Comparison of ENCODE assay signal across 19 cellular contexts in genomic region chr5:157088342-157088990, GRCh38. TPM values are rescaled to one million over a fixed set of nuclear protein-coding genes. Genes with fewer than 3 reads are reported as not detected.
DNase-seq lines count a peak whose midpoint lies in the region; ATAC-seq and TF ChIP-seq lines count a peak whose summit lies in the region.
"Had no signal": no experiment of that assay in that cellular context is flagged by ENCODE, and none has a peak within 500 bp of the region (broad histone marks: within the 10 kb centered on the region; RNA-seq: fewer than 3 reads in every experiment).

No MANE protein-coding gene starts in this region.

- TF ChIP-seq CTCF in esophagus squamous epithelium (IDR thresholded peaks at IDR 0.05) = no peak

- no peaks in the 10 kb centered on the region for H3K36me3 ChIP-seq in esophagus squamous epithelium
- H3K36me3 ChIP-seq: BLaER1, thoracic aorta had no signal

- ATAC-seq in GM18868 (IDR thresholded peaks at IDR 0.05; ENCODE audit: unreplicated experiment) (peak; percentile 75), GM21526 (IDR thresholded peaks at IDR 0.05; ENCODE audit: low FRiP score, unreplicated experiment) (peak; percentile 75), HG03066 (IDR thresholded peaks at IDR 0.05; ENCODE audit: low read depth, unreplicated experiment) (peak; percentile 71), left colon (peak; percentile 71)
- ATAC-seq: activated naive CD4-positive, alpha-beta T cell treated with anti-CD3 and anti-CD28 coated beads, Interleukin-2, amount 50 U/mL, for 72 hours; heart right ventricle had no signal

- H3K4me1 ChIP-seq in esophagus squamous epithelium = no peaks in the 10 kb centered on the region
- H3K4me1 ChIP-seq: BLaER1, heart right ventricle had no signal

- DNase-seq in left colon = no peak
- DNase-seq in iPS-NIHi7 (ENCODE audit: extremely low spot score) = no peak
- DNase-seq in AG08396 (ENCODE audit: low spot score) = no peak
- no peak for DNase-seq in esophagus squamous epithelium (lab: John Stamatoyannopoulos, UW)
- no peak for DNase-seq in NCI-H2107 (lab: John Stamatoyannopoulos, UW)
- DNase-seq: central memory CD4-positive, alpha-beta T cell; heart right ventricle; NCI-H1417; NCI-H526 treated with DMSO at 0.1 percent for 48 hours; small intestine had no signal

- intact Hi-C loops in left colon (cut with DNase I, micrococcal nuclease) = no loop called here
- intact Hi-C loops in esophagus squamous epithelium (cut with DNase I) = no loop called here

- no peaks in the 10 kb centered on the region for H3K9me3 ChIP-seq in esophagus squamous epithelium
- H3K9me3 ChIP-seq: BLaER1, heart right ventricle, thoracic aorta had no signal

- H3K27me3 ChIP-seq in esophagus squamous epithelium = no peaks in the 10 kb centered on the region
- H3K27me3 ChIP-seq: BLaER1, heart right ventricle had no signal

- H3K4me3 ChIP-seq in esophagus squamous epithelium = no peak overlapping the region
- H3K4me3 ChIP-seq: BLaER1, heart right ventricle, thoracic aorta had no signal

- no peak overlapping the region for H3K27ac ChIP-seq in esophagus squamous epithelium
- H3K27ac ChIP-seq: BLaER1, heart right ventricle, RWPE1, thoracic aorta had no signal

- no peak for TF ChIP-seq POLR2A in esophagus squamous epithelium (IDR thresholded peaks at IDR 0.05)

- 46 to 49% methylated on average over 2 to 3 of the region's 3 CpGs for WGBS in esophagus squamous epithelium, 2 donors

RNA-seq across cellular contexts. Expression of gene HAVCR2, which starts 20.4 kb away (rescaled TPM):
- 1 to 10 TPM; 1.3 to 4.9 TPM for total RNA-seq in left colon
- 1 to 10 TPM in 3 of 4 donors, under 1 TPM in 1; 0.45 to 5.3 (median 3.5) TPM for total RNA-seq in esophagus squamous epithelium

RNA-seq across cellular contexts. Expression of gene HAVCR1, which starts 29.6 kb away (rescaled TPM):
- 10 to 100 TPM in 1 of 2 donors, 1 to 10 TPM in 1; 3.9 to 16.3 TPM for total RNA-seq in left colon
- under 1 TPM in 1 of 4 donors, not detected in 3; 0.19 TPM for total RNA-seq in esophagus squamous epithelium
- total RNA-seq: activated CD8-positive, alpha-beta memory T cell treated with anti-CD3 and anti-CD28 coated beads for 36 hours; Daoy had no signal

RNA-seq across cellular contexts. Expression of gene MED7, which starts 54.2 kb away (rescaled TPM):
- total RNA-seq in left colon = 10 to 100 TPM in 1 of 2 donors, 1 to 10 TPM in 1; 8.7 to 12.8 TPM
- 1 to 10 TPM; 4.7 to 8.3 (median 6.9) TPM for total RNA-seq in esophagus squamous epithelium

Comparison
In these comparisons a context has a peak if more than half of its experiments do, and no peak if none do; other contexts are left out.
1. RNA of gene HAVCR1, which starts 29.6 kb away (total RNA-seq): 3.9 to 16.3 TPM in left colon; 0.19 TPM in esophagus squamous epithelium; every median in the first group is over 4 times any median in the second.
2. Peak in every context shown above with its lines, with median percentiles within 50 percentile points of each other: ATAC-seq.